31 cellular contexts compared by ENCODE assay signal in the genomic region with DNA sequence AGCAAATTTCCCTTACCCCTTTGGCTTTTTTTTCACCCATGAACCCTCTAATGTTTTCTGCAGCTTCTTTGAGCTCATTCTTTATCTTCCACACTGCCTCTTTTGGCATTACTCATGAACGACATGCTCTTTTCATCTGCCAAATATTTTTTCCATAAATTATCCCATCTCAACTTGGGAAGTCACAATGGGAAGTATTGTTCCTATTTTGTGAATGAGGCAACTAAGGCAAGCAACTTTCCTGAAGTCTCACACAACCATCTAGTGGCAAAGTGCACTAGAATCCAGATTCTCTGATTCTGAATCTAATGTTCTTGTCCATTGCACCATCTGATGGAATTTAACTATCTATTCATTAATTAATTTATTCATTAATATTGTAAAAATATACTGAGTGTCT. TPM values are rescaled to one million over a fixed set of nuclear protein-coding genes. Genes with fewer than 3 reads are reported as not detected.
DNase-seq lines count a peak whose midpoint lies in the region.
"Had no signal": no experiment of that assay in that cellular context is flagged by ENCODE, and none has a peak within 500 bp of the region (broad histone marks: within the 10 kb centered on the region; RNA-seq: fewer than 3 reads in every experiment).

No MANE protein-coding gene starts in this region.

- H3K27me3 Mint-ChIP-seq in activated naive CD8-positive, alpha-beta T cell treated with anti-CD3 and anti-CD28 coated beads for 36 hours, result no peaks in the 10 kb centered on the region

- H3K4me1 Mint-ChIP-seq in activated naive CD8-positive, alpha-beta T cell treated with anti-CD3 and anti-CD28 coated beads for 36 hours, result no peaks in the 10 kb centered on the region
- H3K4me1 Mint-ChIP-seq: CD4-positive, CD25-positive, alpha-beta regulatory T cell had no signal

- H3K9me3 Mint-ChIP-seq in activated naive CD8-positive, alpha-beta T cell treated with anti-CD3 and anti-CD28 coated beads for 36 hours, result no peaks in the 10 kb centered on the region

- DNase-seq in COLO829 (ENCODE audit: low spot score) (peak; percentile 91), epidermal melanocyte (ENCODE audit: insufficient read length, low spot score) (peak; percentile 19), foreskin melanocyte (peak; percentile 82), pons (ENCODE audit: low spot score) (peak; percentile 77), ecto neural progenitor cell (ENCODE audit: low spot score) (no peak), iPS-NIHi11 (ENCODE audit: low spot score) (no peak), NCI-H82 treated with DMSO at 0.1 percent for 48 hours (lab: John Stamatoyannopoulos, UW; ENCODE audit: unreplicated experiment) (no peak)
- DNase-seq in activated naive CD8-positive, alpha-beta T cell treated with anti-CD3 and anti-CD28 coated beads for 36 hours, result no peak
- DNase-seq: 8988T; ACHN; CD4-positive, CD25-positive, alpha-beta regulatory T cell; COR-L47; DMS53; GM23248; H7; IMR-90; KG1; MG63; NCI-H1105 treated with DMSO at 0.1 percent for 48 hours; NCI-H146; NCI-H1930; NCI-H2107; NCI-H446; NCI-H524 treated with DMSO at 0.1 percent for 48 hours; NCI-H774; NK-92 treated with Interleukin-12 subunit alpha and Interleukin-12 subunit beta, amount 100 ng/mL, for 24 hours; PC-9; Right ventricle myocardium superior; RPMI8226 had no signal

- no peak overlapping the region for H3K4me3 Mint-ChIP-seq in activated naive CD8-positive, alpha-beta T cell treated with anti-CD3 and anti-CD28 coated beads for 36 hours
- H3K4me3 Mint-ChIP-seq: CD4-positive, CD25-positive, alpha-beta regulatory T cell had no signal

- H3K36me3 Mint-ChIP-seq in activated naive CD8-positive, alpha-beta T cell treated with anti-CD3 and anti-CD28 coated beads for 36 hours, result no peaks in the 10 kb centered on the region
- H3K36me3 Mint-ChIP-seq: CD4-positive, CD25-positive, alpha-beta regulatory T cell had no signal

- no peak overlapping the region for H3K27ac Mint-ChIP-seq in activated naive CD8-positive, alpha-beta T cell treated with anti-CD3 and anti-CD28 coated beads for 36 hours
- H3K27ac Mint-ChIP-seq: CD4-positive, CD25-positive, alpha-beta regulatory T cell had no signal

RNA-seq across cellular contexts. Expression of gene RTL9, which starts 0.6 kb away (rescaled TPM):
- total RNA-seq in activated naive CD8-positive, alpha-beta T cell treated with anti-CD3 and anti-CD28 coated beads for 36 hours, result not detected
- total RNA-seq: CD4-positive, CD25-positive, alpha-beta regulatory T cell; Daoy; G401 had no signal

RNA-seq across cellular contexts. Expression of gene AMMECR1, which starts 41.4 kb away (rescaled TPM):
- 10 to 100 TPM; 11.6 to 11.8 TPM for total RNA-seq in activated naive CD8-positive, alpha-beta T cell treated with anti-CD3 and anti-CD28 coated beads for 36 hours

Comparison
In these comparisons a context has a peak if more than half of its experiments do, and no peak if none do; other contexts are left out.
1. DNase-seq: peak in COLO829 (single experiment), epidermal melanocyte (single experiment), foreskin melanocyte (single experiment) and pons (single experiment); none in activated naive CD8-positive, alpha-beta T cell treated with anti-CD3 and anti-CD28 coated beads for 36 hours (single experiment), ecto neural progenitor cell (single experiment), iPS-NIHi11 (single experiment) and NCI-H82 treated with DMSO at 0.1 percent for 48 hours (single experiment).